4 cellular contexts compared by ENCODE assay signal in the genomic region with DNA sequence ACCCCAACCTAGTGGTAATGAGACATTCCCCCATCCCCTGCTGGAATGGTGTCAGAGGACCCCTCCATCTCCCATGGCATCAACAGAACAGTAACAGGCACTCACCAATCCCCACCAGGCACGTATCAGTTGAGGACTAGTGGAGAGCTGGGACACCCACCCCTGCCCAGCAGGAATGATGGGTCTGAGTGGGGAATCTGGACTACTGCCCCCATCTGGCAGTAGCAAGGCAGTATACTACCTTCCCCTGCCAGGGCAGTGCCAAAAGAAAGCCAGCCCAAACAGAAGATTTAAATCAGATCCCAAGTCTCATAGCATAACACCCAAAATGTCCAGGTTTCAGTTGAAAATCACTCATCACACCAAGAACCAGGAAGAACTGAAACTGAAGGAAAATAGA.
DNase-seq lines count a peak whose midpoint lies in the region; ATAC-seq, FAIRE-seq and TF ChIP-seq lines count a peak whose summit lies in the region.
"Not testable (repeated sequence)": the region's sequence is repeated elsewhere in the genome, so short reads cannot be mapped to it uniquely, and the experiment has no call there.

No MANE protein-coding gene starts in this region.

- not testable (repeated sequence) for H3K27me3 ChIP-seq in GM23338 (ENCODE audit: insufficient read depth); HCT116 (ENCODE audit: insufficient read depth, low read length); K562 (ENCODE audit: control insufficient read depth in 2 of 2, insufficient read depth in 2 of 2, low read length in 2 of 2)

- not testable (repeated sequence) for DNase-seq in GM23338 (ENCODE audit: low spot score); HCT116 (ENCODE audit: low read depth, low spot score); WTC11 (ENCODE audit: low spot score); K562 (ENCODE audit: extremely low read depth in 1 of 4, low spot score in 3 of 4)

- H3K9me1 ChIP-seq in K562 (ENCODE audit: control insufficient read depth, insufficient read depth, low read length): not testable (repeated sequence)

- not testable (repeated sequence) for H3K4me3 Mint-ChIP-seq in GM23338, WTC11

- H3K9me3 ChIP-seq in HCT116 (ENCODE audit: control insufficient read depth in 1 of 2, insufficient read depth in 1 of 2, low read depth in 1 of 2, low read length in 2 of 2); K562 (replicated peaks; ENCODE audit: control insufficient read depth, insufficient read depth, low read depth, low read length): not testable (repeated sequence)

- not testable (repeated sequence) for H3K4me3 ChIP-seq in GM23338; HCT116 (replicated peaks in 1 of 2; ENCODE audit: low read depth in 1 of 2, low read length in 2 of 2); K562

- intact Hi-C loops in HCT116 (cut with micrococcal nuclease); K562 (cut with micrococcal nuclease): not testable (repeated sequence)

- no CpG with 5 or more reads among the region's 1 CpG for WGBS in K562 (ENCODE audit: insufficient coverage, low coverage, missing lambda C conversion rate)

- not testable (repeated sequence) for TF ChIP-seq RAD21 in HCT116 (IDR thresholded peaks at IDR 0.05; ENCODE audit: low read depth); K562 (CRISPR knock-in tag; conservative IDR thresholded peaks at IDR 0.05 in 1 of 2, IDR thresholded peaks at IDR 0.05 in 1 of 2)

- TF ChIP-seq POLR2A in HCT116 (IDR thresholded peaks at IDR 0.05; ENCODE audit: borderline replicate concordance, extremely low read depth, insufficient read depth, insufficient read length); K562 (conservative IDR thresholded peaks at IDR 0.05): not testable (repeated sequence)

- CTCF ChIA-PET in HCT116 (lab: Charles Lee); WTC11 (lab: Charles Lee); K562 (lab: Yijun Ruan, JAX; ENCODE audit: low intra/inter-chr PET ratio): not testable (repeated sequence)

- H3K27ac ChIP-seq in GM23338 (ENCODE audit: low read depth); HCT116 (ENCODE audit: low read depth, low read length); K562 (ENCODE audit: extremely low read depth, low read depth, low read length): not testable (repeated sequence)

- TF ChIP-seq EP300 in K562 (IDR thresholded peaks at IDR 0.05; ENCODE audit: low read length): not testable (repeated sequence)

- not testable (repeated sequence) for H3K36me3 Mint-ChIP-seq in GM23338 (ENCODE audit: low read depth); WTC11

- H4K20me1 ChIP-seq in GM23338 (replicated peaks; ENCODE audit: insufficient read depth); HCT116 (ENCODE audit: insufficient read depth); K562 (replicated peaks; ENCODE audit: control insufficient read depth, insufficient read depth, low read length): not testable (repeated sequence)

- TF ChIP-seq CTCF in GM23338 (conservative IDR thresholded peaks at IDR 0.05; ENCODE audit: low read depth in 2 of 2); HCT116 (IDR thresholded peaks at IDR 0.05 in 2 of 3, conservative IDR thresholded peaks at IDR 0.05 in 1 of 3; ENCODE audit: borderline replicate concordance in 1 of 3, insufficient read depth in 1 of 3, low read depth in 2 of 3, low read length in 2 of 3); WTC11 (IDR thresholded peaks at IDR 0.05); K562 (IDR thresholded peaks at IDR 0.05 in 2 of 3, conservative IDR thresholded peaks at IDR 0.05 in 1 of 3; ENCODE audit: insufficient read depth in 2 of 3, low read depth in 1 of 3, low read length in 3 of 3): not testable (repeated sequence)

- H3K36me3 ChIP-seq in GM23338 (ENCODE audit: insufficient read depth); HCT116 (ENCODE audit: control insufficient read depth in 1 of 2, insufficient read depth in 2 of 2, low read length in 2 of 2); K562 (ENCODE audit: control insufficient read depth, insufficient read depth, low read length): not testable (repeated sequence)

- H3K27ac Mint-ChIP-seq in GM23338, WTC11: not testable (repeated sequence)

- not testable (repeated sequence) for H3K9me2 ChIP-seq in GM23338 (ENCODE audit: insufficient read depth); HCT116 (ENCODE audit: insufficient read depth)

- H3K9ac ChIP-seq in HCT116 (ENCODE audit: low read length); K562 (ENCODE audit: insufficient read depth in 1 of 2, low read depth in 2 of 2, low read length in 2 of 2): not testable (repeated sequence)

- H2AFZ ChIP-seq in GM23338; HCT116 (ENCODE audit: low read depth, low read length, poor library complexity, severe bottlenecking); K562 (ENCODE audit: low read depth, low read length): not testable (repeated sequence)

- not testable (repeated sequence) for BruUV-seq in HCT116 (replicated peaks; lab: Mats Ljungman, UMichigan); K562 (replicated peaks; lab: Mats Ljungman, UMichigan)

- H3K4me1 Mint-ChIP-seq in GM23338, WTC11: not testable (repeated sequence)

- not testable (repeated sequence) for H3K27me3 Mint-ChIP-seq in GM23338 (ENCODE audit: insufficient read depth, low read depth, poor library complexity); WTC11 (ENCODE audit: low read depth)

- H3K9me3 Mint-ChIP-seq in GM23338, WTC11: not testable (repeated sequence)

- FAIRE-seq in K562 (lab: Jason Lieb, UNC): not testable (repeated sequence)

- H3F3A ChIP-seq in GM23338 (replicated peaks; ENCODE audit: low read depth): not testable (repeated sequence)

- H3K4me1 ChIP-seq in GM23338 (ENCODE audit: insufficient read depth); HCT116 (ENCODE audit: control insufficient read depth in 1 of 2, insufficient read depth in 2 of 2, low read length in 2 of 2); K562 (replicated peaks in 1 of 2; ENCODE audit: control insufficient read depth in 2 of 2, insufficient read depth in 2 of 2, low read length in 2 of 2): not testable (repeated sequence)

- ATAC-seq in GM23338: peak; percentile 90
- ATAC-seq in HCT116: peak; percentile 47
- ATAC-seq in WTC11: peak; percentile 92
- peak; percentile 57; the same call in 1 of the 3 replicates for ATAC-seq in K562

- POLR2A ChIA-PET in HCT116 (lab: Charles Lee); WTC11 (lab: Charles Lee); K562 (lab: Yijun Ruan, JAX): not testable (repeated sequence)

- H3K4me2 ChIP-seq in GM23338; HCT116 (ENCODE audit: low read length); K562 (ENCODE audit: insufficient read depth, low read length): not testable (repeated sequence)

- H3K79me2 ChIP-seq in GM23338 (replicated peaks; ENCODE audit: insufficient read depth); HCT116 (ENCODE audit: insufficient read depth, low read length); K562 (ENCODE audit: control insufficient read depth, insufficient read depth, low read length): not testable (repeated sequence)

- in situ Hi-C loops in K562 (cut with MboI): not testable (repeated sequence)

- RAD21 ChIA-PET in HCT116 (lab: Charles Lee; ENCODE audit: low non-redundant PET in 1 of 2, low total read pairs in 2 of 2, uncharacterized antibody in 2 of 2, unreplicated experiment in 2 of 2): not testable (repeated sequence)
